Comparison of ENCODE assay signal across 15 cellular contexts in the genomic region with DNA sequence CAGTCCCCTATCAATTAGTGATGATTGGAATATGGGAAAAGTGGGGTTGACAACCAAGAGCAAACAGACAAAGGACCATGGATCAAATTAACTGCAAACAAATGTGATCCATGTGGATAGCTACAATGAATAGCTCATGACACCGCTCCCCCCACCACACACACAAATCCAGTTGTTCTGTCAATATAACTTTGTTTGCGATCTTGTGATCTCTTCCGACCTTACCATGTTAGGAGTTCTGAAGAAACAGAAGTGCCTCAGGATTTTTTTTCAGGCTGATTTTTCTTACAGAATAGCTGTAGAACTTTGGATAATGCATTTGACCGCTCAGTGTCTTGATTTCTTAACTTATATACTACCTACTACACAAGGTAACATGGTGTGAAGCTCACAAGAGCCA.
DNase-seq lines count a peak whose midpoint lies in the region; ATAC-seq, FAIRE-seq and TF ChIP-seq lines count a peak whose summit lies in the region.
"Had no signal": no experiment of that assay in that cellular context is flagged by ENCODE, and none has a peak within 500 bp of the region (broad histone marks: within the 10 kb centered on the region; RNA-seq: fewer than 3 reads in every experiment).

No MANE protein-coding gene starts in this region.

- FAIRE-seq in bronchial epithelial cell (lab: Jason Lieb, UNC) = peak; percentile 50
- FAIRE-seq: GM12878, GM18507 had no signal

- no peaks in the 10 kb centered on the region for H3K36me3 ChIP-seq in bronchial epithelial cell (ENCODE audit: control insufficient read depth, insufficient read depth, low read length)
- H3K36me3 ChIP-seq: BE2C had no signal

- TF ChIP-seq CTCF in LNCaP clone FGC (IDR thresholded peaks at IDR 0.05; ENCODE audit: control insufficient read depth, extremely low read depth, insufficient read depth) (no peak), bronchial epithelial cell (IDR thresholded peaks at IDR 0.05; ENCODE audit: insufficient read depth, low read length, severe bottlenecking) (no peak)

- no peaks in the 10 kb centered on the region for H3K36me3 Mint-ChIP-seq in activated naive CD8-positive, alpha-beta T cell treated with anti-CD3 and anti-CD28 coated beads, Interleukin-2, amount 50 U/mL, for 24 hours (ENCODE audit: low read depth)
- H3K36me3 Mint-ChIP-seq: CD4-positive, alpha-beta memory T cell had no signal

- H3K4me3 ChIP-seq in LNCaP clone FGC (ENCODE audit: low read depth, low read length) = no peak overlapping the region
- H3K4me3 ChIP-seq in bronchial epithelial cell (ENCODE audit: low read depth, low read length) = no peak overlapping the region
- H3K4me3 ChIP-seq: A549, GM12878, GM23338 had no signal

- H3K4me3 Mint-ChIP-seq in activated naive CD8-positive, alpha-beta T cell treated with anti-CD3 and anti-CD28 coated beads, Interleukin-2, amount 50 U/mL, for 24 hours = no peak overlapping the region
- H3K4me3 Mint-ChIP-seq: CD4-positive, alpha-beta memory T cell; GM23338 had no signal

- H3K9me3 Mint-ChIP-seq in activated naive CD8-positive, alpha-beta T cell treated with anti-CD3 and anti-CD28 coated beads, Interleukin-2, amount 50 U/mL, for 24 hours = no peaks in the 10 kb centered on the region
- H3K9me3 Mint-ChIP-seq: GM23338 had no signal

- no peaks in the 10 kb centered on the region for H3K4me1 Mint-ChIP-seq in activated naive CD8-positive, alpha-beta T cell treated with anti-CD3 and anti-CD28 coated beads, Interleukin-2, amount 50 U/mL, for 24 hours
- H3K4me1 Mint-ChIP-seq: CD4-positive, alpha-beta memory T cell had no signal

- H3K27me3 Mint-ChIP-seq in activated naive CD8-positive, alpha-beta T cell treated with anti-CD3 and anti-CD28 coated beads, Interleukin-2, amount 50 U/mL, for 24 hours = peaks cover 2% of the 10 kb centered on the region
- H3K27me3 Mint-ChIP-seq: CD4-positive, alpha-beta memory T cell had no signal

- H3K27me3 ChIP-seq in bronchial epithelial cell (ENCODE audit: control insufficient read depth, insufficient read depth, low read length) = no peaks in the 10 kb centered on the region
- H3K27me3 ChIP-seq: BE2C had no signal

- ATAC-seq in activated naive CD8-positive, alpha-beta T cell treated with anti-CD3 and anti-CD28 coated beads, Interleukin-2, amount 50 U/mL, for 24 hours = no peak
- ATAC-seq: A549, GM12878, GM23338 had no signal

- peak; percentile 74 for DNase-seq in DMS53 (lab: John Stamatoyannopoulos, UW)
- DNase-seq in LNCaP clone FGC (ENCODE audit: low read depth) = peak; percentile 13
- DNase-seq in NCI-H510A (lab: John Stamatoyannopoulos, UW) = peak; percentile 15
- no peak for DNase-seq in bronchial epithelial cell (ENCODE audit: low read depth)
- no peak for DNase-seq in activated naive CD8-positive, alpha-beta T cell treated with anti-CD3 and anti-CD28 coated beads, Interleukin-2, amount 50 U/mL, for 24 hours
- DNase-seq in Kasumi-1 (lab: John Stamatoyannopoulos, UW) = no peak
- no peak for DNase-seq in inferior parietal cortex (ENCODE audit: extremely low spot score)
- DNase-seq: BE2C; CD4-positive, alpha-beta memory T cell; COR-L47; H7 had no signal

- H3K27ac Mint-ChIP-seq in activated naive CD8-positive, alpha-beta T cell treated with anti-CD3 and anti-CD28 coated beads, Interleukin-2, amount 50 U/mL, for 24 hours = no peak overlapping the region

Comparison
In these comparisons a context has a peak if more than half of its experiments do, and no peak if none do; other contexts are left out.
1. DNase-seq: peak in DMS53 (single experiment), LNCaP clone FGC (single experiment) and NCI-H510A (single experiment); none in bronchial epithelial cell (single experiment), activated naive CD8-positive, alpha-beta T cell treated with anti-CD3 and anti-CD28 coated beads, Interleukin-2, amount 50 U/mL, for 24 hours (single experiment), Kasumi-1 (0 of 2) and inferior parietal cortex (single experiment).